ENCODE assay signal across 12 cellular contexts in genomic region chr14:78170203-78170602, GRCh38. TPM values are rescaled to one million over a fixed set of nuclear protein-coding genes. Genes with fewer than 3 reads are reported as not detected.
DNase-seq lines count a peak whose midpoint lies in the region; ATAC-seq, FAIRE-seq and TF ChIP-seq lines count a peak whose summit lies in the region.
"Had no signal": no experiment of that assay in that cellular context is flagged by ENCODE, and none has a peak within 500 bp of the region (broad histone marks: within the 10 kb centered on the region; RNA-seq: fewer than 3 reads in every experiment).

TSS of gene NRXN3 (plus strand) at chr14:78170373. CDS start at chr14:78243094, 72,721 bp downstream.

- ATAC-seq in A549, result peak; percentile 82 to 92; a peak in 5 of 6 replicates
- no peak for ATAC-seq in HG03520 (IDR thresholded peaks at IDR 0.05; ENCODE audit: unreplicated experiment)
- ATAC-seq: activated CD8-positive, alpha-beta T cell treated with anti-CD3 and anti-CD28 coated beads, Interleukin-2, amount 10 ng/mL, durations not matched to agents 7 days and 5 days had no signal

- 0 out of 3 replicates have a peak within 1 kb of the TSS, but pooled peaks have one; percentile 24 for H3K4me3 ChIP-seq in A549
- H3K4me3 ChIP-seq in dorsolateral prefrontal cortex, result peak within 1 kb of the TSS in 58 of 59 donors; percentile 9 to 70 (median 52)
- H3K4me3 ChIP-seq in PC-9, result no peak within 1 kb of the TSS
- H3K4me3 ChIP-seq: tibial artery had no signal

- POLR2A ChIA-PET in A549 (lab: Yijun Ruan, JAX) (no interaction called here), PC-9 (lab: Charles Lee; ENCODE audit: unreplicated experiment) (no interaction called here)

- no peak within 1 kb of the TSS for H2AFZ ChIP-seq in PC-9

- H3K9me2 ChIP-seq in PC-9 (ENCODE audit: insufficient read depth), result no peaks in the 10 kb centered on the region

- peak in 1 of 2 experiments; percentile 16 for DNase-seq in A549 (ENCODE audit: low read depth in 1 of 2, low spot score in 1 of 2)
- DNase-seq in NCI-H187 treated with DMSO at 0.1 percent for 48 hours (lab: John Stamatoyannopoulos, UW), result peak; percentile 81
- peak in 9 of 10 donors; percentile 26 to 87 (median 75) for DNase-seq in dorsolateral prefrontal cortex
- DNase-seq in midbrain (lab: John Stamatoyannopoulos, UW), result peak; percentile 5
- no peak for DNase-seq in AML-193 (lab: John Stamatoyannopoulos, UW)
- DNase-seq in PC-9, result no peak
- no peak for DNase-seq in globus pallidus (ENCODE audit: low spot score)
- DNase-seq: activated CD8-positive, alpha-beta T cell treated with anti-CD3 and anti-CD28 coated beads, Interleukin-2, amount 10 ng/mL, durations not matched to agents 7 days and 5 days; GOT3; tibial artery had no signal

- no peak for FAIRE-seq in A549 (lab: Jason Lieb, UNC)

- no peaks in the 10 kb centered on the region for H3K4me1 ChIP-seq in A549
- no peaks in the 10 kb centered on the region for H3K4me1 ChIP-seq in PC-9 (replicated peaks; ENCODE audit: insufficient read depth)
- H3K4me1 ChIP-seq: tibial artery had no signal

- H3K4me2 ChIP-seq in A549, result peak within 1 kb of the TSS; percentile 66
- H3K4me2 ChIP-seq in PC-9, result no peak within 1 kb of the TSS

- no peaks in the 10 kb centered on the region for H3F3A ChIP-seq in PC-9 (ENCODE audit: insufficient read depth, low read depth)

- no peak for TF ChIP-seq CTCF in A549 (IDR thresholded peaks at IDR 0.05)
- no peak for TF ChIP-seq CTCF in dorsolateral prefrontal cortex (IDR thresholded peaks at IDR 0.05 in 54 of 56, conservative IDR thresholded peaks at IDR 0.05 in 2 of 56; ENCODE audit: low read depth in 1 of 56, partially characterized antibody in 56 of 56)
- no peak for TF ChIP-seq CTCF in PC-9 (conservative IDR thresholded peaks at IDR 0.05)

- H3K27ac ChIP-seq in A549, result no peak within 1 kb of the TSS
- H3K27ac ChIP-seq in dorsolateral prefrontal cortex, result peak within 1 kb of the TSS in 20 of 59 donors; percentile 0 to 60 (median 34)
- H3K27ac ChIP-seq in PC-9, result no peak within 1 kb of the TSS
- H3K27ac ChIP-seq: tibial artery had no signal

- no peak for TF ChIP-seq POLR2A in A549 (IDR thresholded peaks at IDR 0.05; ENCODE audit: low read length)

- intact Hi-C loops in dorsolateral prefrontal cortex (cut with DNase I) (no loop called here), PC-9 (cut with micrococcal nuclease; ENCODE audit: unreplicated experiment) (no loop called here)

- no peak for TF ChIP-seq EP300 in A549 (IDR thresholded peaks at IDR 0.05)

- H3K9me3 ChIP-seq in A549 (no peaks in the 10 kb centered on the region), PC-9 (ENCODE audit: insufficient read depth, low read depth) (no peaks in the 10 kb centered on the region)
- H3K9me3 ChIP-seq: tibial artery had no signal

- no peak for TF ChIP-seq RAD21 in A549 (conservative IDR thresholded peaks at IDR 0.05 in 1 of 2, IDR thresholded peaks at IDR 0.05 in 1 of 2)

- H3K27me3 ChIP-seq in dorsolateral prefrontal cortex (no peaks in the 10 kb centered on the region), PC-9 (ENCODE audit: insufficient read depth, low read depth) (peaks cover 90% of the 10 kb centered on the region)

- CTCF ChIA-PET in A549 (lab: Yijun Ruan, JAX) (interaction anchor here (1.7 kb wide), 1 partner anchor 9 kb away, joined by 5 read pairs; no protein-coding TSS in a partner anchor), PC-9 (lab: Charles Lee) (no interaction called here)

- no TSS peak for BruUV-seq in PC-9 (replicated peaks; lab: Mats Ljungman, UMichigan)

- H3K36me3 ChIP-seq in PC-9 (ENCODE audit: low read depth), result no peaks in the 10 kb centered on the region
- H3K36me3 ChIP-seq: tibial artery had no signal

- H3K79me2 ChIP-seq in PC-9 (ENCODE audit: low read depth), result no peaks in the 10 kb centered on the region

- no peaks in the 10 kb centered on the region for H4K20me1 ChIP-seq in PC-9 (ENCODE audit: insufficient read depth)

- 0% methylated on average over 7 of the region's 7 CpGs for WGBS in A549 (ENCODE audit: missing lambda C conversion rate)

TF ChIP-seq in A549, 52 proteins besides CTCF, POLR2A, EP300 and RAD21:
- TF ChIP-seq NR3C1 (IDR thresholded peaks at IDR 0.05) (no peak), HES2 (IDR thresholded peaks at IDR 0.05) (no peak), PBX3 (IDR thresholded peaks at IDR 0.05) (no peak), NFE2L2 (conservative IDR thresholded peaks at IDR 0.05; ENCODE audit: low read length) (no peak), GATA3 (IDR thresholded peaks at IDR 0.05; ENCODE audit: borderline replicate concordance) (no peak), SREBF2 (IDR thresholded peaks at IDR 0.05) (no peak), MAZ (IDR thresholded peaks at IDR 0.05; ENCODE audit: borderline replicate concordance, low read depth, low read length) (no peak), RARB (CRISPR knock-in tag; IDR thresholded peaks at IDR 0.05) (no peak), REST (IDR thresholded peaks at IDR 0.05) (no peak), MYC (IDR thresholded peaks at IDR 0.05; ENCODE audit: borderline replicate concordance, low read length) (no peak), USF2 (IDR thresholded peaks at IDR 0.05) (no peak)
TF ChIP-seq in A549: peak in this region for 0.

RNA-seq across cellular contexts. Expression of gene NRXN3, which starts in this region (rescaled TPM):
- polyA plus RNA-seq in A549 (2011; rRNA removed) (0.62 and 0.66 TPM in 2 replicates), A549 (2017; fragmentation: RNase III; extraction: RNeasy Plus Mini Kit Qiagen cat#74134 plus additional on column Dnase treatment) (2.1 to 2.3 TPM (median 2.1 TPM) in 3 replicates)
- 0.34 and 0.43 TPM in 2 replicates for polyA plus RNA-seq in A549 (2012; cell fraction: cytosol; rRNA removed)
- polyA plus RNA-seq in A549 (2012; cell fraction: nucleus; rRNA removed), result 0.70 and 1.2 TPM in 2 replicates
- 1.2 and 1.7 TPM in 2 replicates for polyA minus RNA-seq in A549 (2011; rRNA and poly(A)+ RNA removed)
- total RNA-seq in dorsolateral prefrontal cortex (100 to 1,000 TPM; 101 to 266 (median 193) TPM), PC-9 (2021) (not detected in 2 replicates)
- total RNA-seq: activated CD8-positive, alpha-beta T cell treated with anti-CD3 and anti-CD28 coated beads, Interleukin-2, amount 10 ng/mL, durations not matched to agents 7 days and 5 days had no signal
- polyA plus RNA-seq: IgD-negative memory B cell had no signal

Comparison
In these comparisons a context has a peak if more than half of its experiments do, and no peak if none do; other contexts are left out.
1. RNA of gene NRXN3 (total RNA-seq): 101 to 266 TPM in dorsolateral prefrontal cortex; not detected in PC-9; every median in the first group is over 100 times any median in the second.
2. DNase-seq: peak in NCI-H187 treated with DMSO at 0.1 percent for 48 hours (single experiment), dorsolateral prefrontal cortex (9 of 10) and midbrain (single experiment); none in AML-193 (0 of 2), PC-9 (0 of 2) and globus pallidus (single experiment).